In the genomic region with DNA sequence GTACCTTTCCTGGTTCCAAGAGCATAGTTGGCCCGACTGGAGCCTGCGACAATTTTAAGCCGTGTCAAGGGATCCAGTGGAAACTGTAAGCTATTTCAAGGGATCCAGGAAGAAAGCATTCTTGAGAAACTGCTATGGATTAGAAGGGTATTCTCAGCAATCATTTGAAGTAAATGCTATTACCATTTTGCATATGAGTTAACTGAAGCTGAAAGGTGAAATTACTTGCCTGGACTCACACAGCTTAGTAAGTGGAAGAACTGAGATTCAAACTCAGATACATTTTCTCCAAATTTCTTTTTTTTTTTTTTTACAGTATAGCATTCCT, we compare ENCODE assay signal across 1 cellular context.
TF ChIP-seq lines count a peak whose summit lies in the region.

No MANE protein-coding gene starts in this region.

TF ChIP-seq in HCT116, 20 proteins besides CTCF, POLR2A, EP300 and RAD21 (continued from another document):
- TF ChIP-seq ELF1 (IDR thresholded peaks at IDR 0.05; ENCODE audit: borderline replicate concordance, low read depth) (no peak), SRF (IDR thresholded peaks at IDR 0.05; ENCODE audit: low read depth) (no peak), ZFX (IDR thresholded peaks at IDR 0.05) (no peak)
